ENCODE assay signal across 1 cellular context in the genomic region with DNA sequence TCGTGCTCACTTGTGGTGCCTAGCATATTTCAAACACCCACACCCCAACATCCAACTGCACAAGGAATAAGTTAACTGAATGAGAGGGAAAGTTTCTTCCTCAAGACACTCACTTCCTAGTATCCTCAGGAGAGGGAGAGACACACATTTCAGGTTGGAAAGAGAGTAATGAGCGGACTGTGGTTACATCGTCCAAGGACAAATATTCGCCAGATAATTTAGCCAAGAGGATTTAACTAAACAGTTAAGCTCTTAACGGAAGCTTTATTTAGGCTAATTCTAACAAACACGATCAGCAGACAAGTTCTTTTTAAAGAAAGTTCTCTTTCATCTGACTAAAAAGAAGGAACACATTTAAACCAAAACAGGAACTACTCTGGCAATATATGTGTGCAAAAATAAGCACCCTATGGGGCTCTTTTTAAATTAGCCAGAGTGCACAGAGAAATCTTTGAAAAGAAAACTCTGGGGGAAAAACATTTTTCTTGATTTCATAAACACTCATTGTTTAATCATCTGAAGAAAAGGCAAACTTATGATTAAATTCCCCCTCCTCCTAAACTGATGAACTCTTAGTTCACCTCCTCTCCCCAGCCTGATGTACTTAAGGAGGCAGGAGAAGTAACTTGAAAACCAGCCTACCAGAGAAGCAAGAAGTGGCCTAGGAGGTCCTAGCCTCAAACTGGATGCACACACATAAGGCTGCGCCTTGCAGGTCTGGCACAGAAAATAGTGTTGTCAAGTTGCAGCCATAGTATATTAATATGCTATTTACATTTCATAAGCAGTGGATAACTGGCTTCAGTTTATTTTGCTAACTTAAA.
TF ChIP-seq lines count a peak whose summit lies in the region.

No MANE protein-coding gene starts in this region.

TF ChIP-seq in SK-N-SH treated with all-trans-retinoic acid at 6 μM for 48 hours, 23 proteins besides CTCF, POLR2A, EP300 and RAD21 (continued from another document):
- TF ChIP-seq, protein P1, sequence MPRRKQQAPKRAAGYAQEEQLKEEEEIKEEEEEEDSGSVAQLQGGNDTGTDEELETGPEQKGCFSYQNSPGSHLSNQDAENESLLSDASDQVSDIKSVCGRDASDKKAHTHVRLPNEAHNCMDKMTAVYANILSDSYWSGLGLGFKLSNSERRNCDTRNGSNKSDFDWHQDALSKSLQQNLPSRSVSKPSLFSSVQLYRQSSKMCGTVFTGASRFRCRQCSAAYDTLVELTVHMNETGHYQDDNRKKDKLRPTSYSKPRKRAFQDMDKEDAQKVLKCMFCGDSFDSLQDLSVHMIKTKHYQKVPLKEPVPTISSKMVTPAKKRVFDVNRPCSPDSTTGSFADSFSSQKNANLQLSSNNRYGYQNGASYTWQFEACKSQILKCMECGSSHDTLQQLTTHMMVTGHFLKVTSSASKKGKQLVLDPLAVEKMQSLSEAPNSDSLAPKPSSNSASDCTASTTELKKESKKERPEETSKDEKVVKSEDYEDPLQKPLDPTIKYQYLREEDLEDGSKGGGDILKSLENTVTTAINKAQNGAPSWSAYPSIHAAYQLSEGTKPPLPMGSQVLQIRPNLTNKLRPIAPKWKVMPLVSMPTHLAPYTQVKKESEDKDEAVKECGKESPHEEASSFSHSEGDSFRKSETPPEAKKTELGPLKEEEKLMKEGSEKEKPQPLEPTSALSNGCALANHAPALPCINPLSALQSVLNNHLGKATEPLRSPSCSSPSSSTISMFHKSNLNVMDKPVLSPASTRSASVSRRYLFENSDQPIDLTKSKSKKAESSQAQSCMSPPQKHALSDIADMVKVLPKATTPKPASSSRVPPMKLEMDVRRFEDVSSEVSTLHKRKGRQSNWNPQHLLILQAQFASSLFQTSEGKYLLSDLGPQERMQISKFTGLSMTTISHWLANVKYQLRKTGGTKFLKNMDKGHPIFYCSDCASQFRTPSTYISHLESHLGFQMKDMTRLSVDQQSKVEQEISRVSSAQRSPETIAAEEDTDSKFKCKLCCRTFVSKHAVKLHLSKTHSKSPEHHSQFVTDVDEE (CRISPR knock-in tag; IDR thresholded peaks at IDR 0.05) = no peak
- TF ChIP-seq, protein P2, sequence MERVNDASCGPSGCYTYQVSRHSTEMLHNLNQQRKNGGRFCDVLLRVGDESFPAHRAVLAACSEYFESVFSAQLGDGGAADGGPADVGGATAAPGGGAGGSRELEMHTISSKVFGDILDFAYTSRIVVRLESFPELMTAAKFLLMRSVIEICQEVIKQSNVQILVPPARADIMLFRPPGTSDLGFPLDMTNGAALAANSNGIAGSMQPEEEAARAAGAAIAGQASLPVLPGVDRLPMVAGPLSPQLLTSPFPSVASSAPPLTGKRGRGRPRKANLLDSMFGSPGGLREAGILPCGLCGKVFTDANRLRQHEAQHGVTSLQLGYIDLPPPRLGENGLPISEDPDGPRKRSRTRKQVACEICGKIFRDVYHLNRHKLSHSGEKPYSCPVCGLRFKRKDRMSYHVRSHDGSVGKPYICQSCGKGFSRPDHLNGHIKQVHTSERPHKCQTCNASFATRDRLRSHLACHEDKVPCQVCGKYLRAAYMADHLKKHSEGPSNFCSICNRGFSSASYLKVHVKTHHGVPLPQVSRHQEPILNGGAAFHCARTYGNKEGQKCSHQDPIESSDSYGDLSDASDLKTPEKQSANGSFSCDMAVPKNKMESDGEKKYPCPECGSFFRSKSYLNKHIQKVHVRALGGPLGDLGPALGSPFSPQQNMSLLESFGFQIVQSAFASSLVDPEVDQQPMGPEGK (CRISPR knock-in tag; IDR thresholded peaks at IDR 0.05; ENCODE audit: borderline replicate concordance) = no peak
- TF ChIP-seq, protein P3, sequence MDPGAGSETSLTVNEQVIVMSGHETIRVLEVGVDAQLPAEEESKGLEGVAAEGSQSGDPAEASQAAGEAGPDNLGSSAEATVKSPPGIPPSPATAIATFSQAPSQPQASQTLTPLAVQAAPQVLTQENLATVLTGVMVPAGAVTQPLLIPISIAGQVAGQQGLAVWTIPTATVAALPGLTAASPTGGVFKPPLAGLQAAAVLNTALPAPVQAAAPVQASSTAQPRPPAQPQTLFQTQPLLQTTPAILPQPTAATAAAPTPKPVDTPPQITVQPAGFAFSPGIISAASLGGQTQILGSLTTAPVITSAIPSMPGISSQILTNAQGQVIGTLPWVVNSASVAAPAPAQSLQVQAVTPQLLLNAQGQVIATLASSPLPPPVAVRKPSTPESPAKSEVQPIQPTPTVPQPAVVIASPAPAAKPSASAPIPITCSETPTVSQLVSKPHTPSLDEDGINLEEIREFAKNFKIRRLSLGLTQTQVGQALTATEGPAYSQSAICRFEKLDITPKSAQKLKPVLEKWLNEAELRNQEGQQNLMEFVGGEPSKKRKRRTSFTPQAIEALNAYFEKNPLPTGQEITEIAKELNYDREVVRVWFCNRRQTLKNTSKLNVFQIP (CRISPR knock-in tag; IDR thresholded peaks at IDR 0.05; ENCODE audit: borderline replicate concordance, low read depth) = no peak
